29 cellular contexts compared by ENCODE assay signal in genomic region chr17:7107795-7108559, GRCh38. TPM values are rescaled to one million over a fixed set of nuclear protein-coding genes. Genes with fewer than 3 reads are reported as not detected.
"Had no signal": no experiment of that assay in that cellular context is flagged by ENCODE, and none has a peak within 500 bp of the region (broad histone marks: within the 10 kb centered on the region; RNA-seq: fewer than 3 reads in every experiment).

No MANE protein-coding gene starts in this region.

- ATAC-seq: effector memory CD8-positive, alpha-beta T cell; naive thymus-derived CD4-positive, alpha-beta T cell; sciatic nerve had no signal

- H3K4me3 Mint-ChIP-seq: effector memory CD8-positive, alpha-beta T cell; naive thymus-derived CD4-positive, alpha-beta T cell; nephron progenitor cell had no signal

- H3K27ac ChIP-seq: coronary artery, esophagus squamous epithelium, neutrophil, prostate gland, right atrium auricular region, stomach, thyroid gland had no signal

- H3K9me3 Mint-ChIP-seq: effector memory CD8-positive, alpha-beta T cell had no signal

- H3K27me3 ChIP-seq: right atrium auricular region, thyroid gland had no signal

- H3K36me3 ChIP-seq: esophagus squamous epithelium, neutrophil, prostate gland, right atrium auricular region, stomach, thyroid gland had no signal

- H3K4me1 ChIP-seq: esophagus squamous epithelium, prostate gland, right atrium auricular region, stomach, thyroid gland had no signal

- DNase-seq: effector memory CD8-positive, alpha-beta T cell; erythroblast; esophagus squamous epithelium; head of caudate nucleus; mesenchymal stem cell; midbrain; naive thymus-derived CD4-positive, alpha-beta T cell; nephron progenitor cell; stimulated activated CD4-positive, alpha-beta T cell treated with anti-CD3 and anti-CD28 coated beads, Interleukin-12 subunit alpha, Interleukin-12 subunit beta, amount 100 ng/mL, for 4 hours; stimulated activated CD4-positive, alpha-beta T cell treated with anti-CD3 and anti-CD28 coated beads, Interleukin-1b, Interleukin-23, amount 100 ng/mL, for 48 hours; stimulated activated CD4-positive, alpha-beta T cell treated with anti-CD3 and anti-CD28 coated beads, Interleukin-4, amount 100 ng/mL, for 1 hour; stimulated activated CD8-positive, alpha-beta memory T cell treated with anti-CD3 and anti-CD28 coated beads, Interleukin-4, amount 100 ng/mL, for 48 hours; stimulated activated naive CD4-positive, alpha-beta T cell treated with Interleukin-2 at 50 U/mL for 16 hours; stomach; thyroid gland; trophoblast cell had no signal

- H3K27ac Mint-ChIP-seq: effector memory CD8-positive, alpha-beta T cell; naive thymus-derived CD4-positive, alpha-beta T cell; nephron progenitor cell had no signal

- FAIRE-seq: endometrium, frontal cortex, keratinocyte had no signal

- H3K4me3 ChIP-seq: coronary artery, esophagus squamous epithelium, prostate gland, right atrium auricular region, smooth muscle cell, stomach, thyroid gland had no signal

- H3K9me3 ChIP-seq: esophagus squamous epithelium, neutrophil, prostate gland, right atrium auricular region, stomach, thyroid gland had no signal

- H3K36me3 Mint-ChIP-seq: naive thymus-derived CD4-positive, alpha-beta T cell had no signal

- H3K4me2 ChIP-seq: smooth muscle cell had no signal

RNA-seq across cellular contexts. Expression of gene ASGR2, which starts 6.6 kb away (rescaled TPM):
- total RNA-seq: frontal cortex, lung microvascular endothelial cell, osteocyte, smooth muscle cell, temporal lobe, urinary bladder had no signal
- polyA plus RNA-seq: keratinocyte; naive thymus-derived CD4-positive, alpha-beta T cell had no signal

RNA-seq across cellular contexts. Expression of gene CLEC10A, which starts 27.9 kb away (rescaled TPM):
- total RNA-seq: frontal cortex, osteocyte, smooth muscle cell, temporal lobe had no signal
- polyA plus RNA-seq: keratinocyte; naive thymus-derived CD4-positive, alpha-beta T cell; smooth muscle cell had no signal
